Comparison of ENCODE assay signal across 19 cellular contexts in genomic region chr11:86396403-86396802, GRCh38. TPM values are rescaled to one million over a fixed set of nuclear protein-coding genes. Genes with fewer than 3 reads are reported as not detected.
DNase-seq lines count a peak whose midpoint lies in the region; ATAC-seq and TF ChIP-seq lines count a peak whose summit lies in the region.
"Had no signal": no experiment of that assay in that cellular context is flagged by ENCODE, and none has a peak within 500 bp of the region (broad histone marks: within the 10 kb centered on the region; RNA-seq: fewer than 3 reads in every experiment).

No MANE protein-coding gene starts in this region.

- H3K9me3 ChIP-seq in RWPE2 (ENCODE audit: severe bottlenecking) (no peaks in the 10 kb centered on the region), colonic mucosa (no peaks in the 10 kb centered on the region)
- H3K9me3 ChIP-seq: spleen, tibial nerve had no signal

- DNase-seq in ELR (ENCODE audit: low read depth), result peak; percentile 82
- DNase-seq in RWPE2 (ENCODE audit: low spot score), result no peak
- DNase-seq in epithelial cell of esophagus (ENCODE audit: low read depth), result peak; percentile 33
- peak; percentile 40 for DNase-seq in skeletal muscle cell (ENCODE audit: low read depth)
- DNase-seq in activated CD8-positive, alpha-beta T cell treated with anti-CD3 and anti-CD28 coated beads, Interleukin-2, amount 10 ng/mL, durations not matched to agents 7 days and 5 days, result no peak
- DNase-seq in colonic mucosa, result no peak
- DNase-seq in NCI-H1436 (lab: John Stamatoyannopoulos, UW), result no peak
- DNase-seq: activated naive CD4-positive, alpha-beta T cell treated with anti-CD3 and anti-CD28 coated beads for 36 hours; Karpas-422; left ventricle myocardium superior; NCI-H187; spleen; T-helper 9 cell had no signal

- H3K27ac ChIP-seq in RWPE2 (ENCODE audit: poor library complexity, severe bottlenecking), result no peak overlapping the region
- no peak overlapping the region for H3K27ac ChIP-seq in colonic mucosa
- H3K27ac ChIP-seq: parathyroid adenoma, spleen, tibial nerve had no signal

- POLR2A ChIA-PET in activated CD8-positive, alpha-beta T cell treated with anti-CD3 and anti-CD28 coated beads, Interleukin-2, amount 10 ng/mL, durations not matched to agents 7 days and 5 days (lab: Charles Lee), result no interaction called here

- no peak overlapping the region for H3K27ac Mint-ChIP-seq in activated CD8-positive, alpha-beta T cell treated with anti-CD3 and anti-CD28 coated beads, Interleukin-2, amount 10 ng/mL, durations not matched to agents 7 days and 5 days
- H3K27ac Mint-ChIP-seq: activated naive CD4-positive, alpha-beta T cell treated with anti-CD3 and anti-CD28 coated beads for 36 hours; stimulated activated memory B cell treated with anti-CD40 and anti-IgM and Interleukin-4, amounts not matched to agents 10 μg/mL and 1 μg/mL and 100 μg/mL, for 72 hours had no signal

- no peaks in the 10 kb centered on the region for H3K27me3 Mint-ChIP-seq in activated CD8-positive, alpha-beta T cell treated with anti-CD3 and anti-CD28 coated beads, Interleukin-2, amount 10 ng/mL, durations not matched to agents 7 days and 5 days (ENCODE audit: low read depth)
- H3K27me3 Mint-ChIP-seq: stimulated activated memory B cell treated with anti-CD40 and anti-IgM and Interleukin-4, amounts not matched to agents 10 μg/mL and 1 μg/mL and 100 μg/mL, for 72 hours had no signal

- ATAC-seq in RWPE2 (ENCODE audit: low read depth) (peak; percentile 36; the same call in 1 of the 3 replicates), GM21786 (IDR thresholded peaks at IDR 0.05; ENCODE audit: unreplicated experiment) (no peak)
- no peak for ATAC-seq in activated CD8-positive, alpha-beta T cell treated with anti-CD3 and anti-CD28 coated beads, Interleukin-2, amount 10 ng/mL, durations not matched to agents 7 days and 5 days
- ATAC-seq: left ventricle myocardium superior; stimulated activated memory B cell treated with anti-CD40 and anti-IgM and Interleukin-4, amounts not matched to agents 10 μg/mL and 1 μg/mL and 100 μg/mL, for 72 hours had no signal

- H3K4me3 Mint-ChIP-seq in activated CD8-positive, alpha-beta T cell treated with anti-CD3 and anti-CD28 coated beads, Interleukin-2, amount 10 ng/mL, durations not matched to agents 7 days and 5 days, result no peak overlapping the region
- H3K4me3 Mint-ChIP-seq: activated naive CD4-positive, alpha-beta T cell treated with anti-CD3 and anti-CD28 coated beads for 36 hours; brain; stimulated activated memory B cell treated with anti-CD40 and anti-IgM and Interleukin-4, amounts not matched to agents 10 μg/mL and 1 μg/mL and 100 μg/mL, for 72 hours had no signal

- H3K4me3 ChIP-seq in RWPE2 (ENCODE audit: severe bottlenecking), result no peak overlapping the region
- H3K4me3 ChIP-seq in epithelial cell of esophagus (ENCODE audit: low read length), result no peak overlapping the region
- H3K4me3 ChIP-seq in skeletal muscle cell (ENCODE audit: low read depth, low read length), result no peak overlapping the region
- H3K4me3 ChIP-seq in colonic mucosa, result no peak overlapping the region
- H3K4me3 ChIP-seq: spleen, tibial nerve had no signal

- H3K4me1 Mint-ChIP-seq in activated CD8-positive, alpha-beta T cell treated with anti-CD3 and anti-CD28 coated beads, Interleukin-2, amount 10 ng/mL, durations not matched to agents 7 days and 5 days (ENCODE audit: low read depth), result peaks cover 7% of the 10 kb centered on the region
- H3K4me1 Mint-ChIP-seq: stimulated activated memory B cell treated with anti-CD40 and anti-IgM and Interleukin-4, amounts not matched to agents 10 μg/mL and 1 μg/mL and 100 μg/mL, for 72 hours had no signal

- H3K36me3 ChIP-seq in RWPE2 (ENCODE audit: low read depth) (no peaks in the 10 kb centered on the region), colonic mucosa (no peaks in the 10 kb centered on the region)
- H3K36me3 ChIP-seq: spleen, tibial nerve had no signal

- TF ChIP-seq CTCF in RWPE2 (IDR thresholded peaks at IDR 0.05; ENCODE audit: poor library complexity, severe bottlenecking), result no peak
- no peak for TF ChIP-seq CTCF in epithelial cell of esophagus (IDR thresholded peaks at IDR 0.05; ENCODE audit: insufficient read depth, low read depth, low read length, missing control alignments)
- TF ChIP-seq CTCF in colonic mucosa (IDR thresholded peaks at IDR 0.05), result no peak

- H3K4me1 ChIP-seq in RWPE2 (ENCODE audit: insufficient read depth, poor library complexity, severe bottlenecking) (peaks cover 5% of the 10 kb centered on the region), colonic mucosa (no peaks in the 10 kb centered on the region)

- H3K9me3 Mint-ChIP-seq in activated CD8-positive, alpha-beta T cell treated with anti-CD3 and anti-CD28 coated beads, Interleukin-2, amount 10 ng/mL, durations not matched to agents 7 days and 5 days (ENCODE audit: insufficient read depth), result no peaks in the 10 kb centered on the region
- H3K9me3 Mint-ChIP-seq: activated naive CD4-positive, alpha-beta T cell treated with anti-CD3 and anti-CD28 coated beads for 36 hours; brain; stimulated activated memory B cell treated with anti-CD40 and anti-IgM and Interleukin-4, amounts not matched to agents 10 μg/mL and 1 μg/mL and 100 μg/mL, for 72 hours had no signal

- no peaks in the 10 kb centered on the region for H3K36me3 Mint-ChIP-seq in activated CD8-positive, alpha-beta T cell treated with anti-CD3 and anti-CD28 coated beads, Interleukin-2, amount 10 ng/mL, durations not matched to agents 7 days and 5 days (ENCODE audit: low read depth)
- H3K36me3 Mint-ChIP-seq: brain; stimulated activated memory B cell treated with anti-CD40 and anti-IgM and Interleukin-4, amounts not matched to agents 10 μg/mL and 1 μg/mL and 100 μg/mL, for 72 hours had no signal

- intact Hi-C loops in colonic mucosa (cut with DNase I), result no loop called here

- CTCF ChIA-PET in activated CD8-positive, alpha-beta T cell treated with anti-CD3 and anti-CD28 coated beads, Interleukin-2, amount 10 ng/mL, durations not matched to agents 7 days and 5 days (lab: Charles Lee), result no interaction called here

- no peaks in the 10 kb centered on the region for H3K27me3 ChIP-seq in RWPE2 (ENCODE audit: insufficient read depth, poor library complexity, severe bottlenecking)
- no peaks in the 10 kb centered on the region for H3K27me3 ChIP-seq in colonic mucosa
- H3K27me3 ChIP-seq: spleen, tibial nerve had no signal

- H3K9ac ChIP-seq in colonic mucosa (ENCODE audit: low read depth in 2 of 2, low read length in 2 of 2), result no peak overlapping the region
- H3K9ac ChIP-seq: parathyroid adenoma had no signal

RNA-seq across cellular contexts. Expression of gene CCDC81, which starts 21.7 kb away (rescaled TPM):
- total RNA-seq in activated CD8-positive, alpha-beta T cell treated with anti-CD3 and anti-CD28 coated beads, Interleukin-2, amount 10 ng/mL, durations not matched to agents 7 days and 5 days, result under 1 TPM; 0.42 to 0.66 TPM
- under 1 TPM; 0.32 to 0.53 TPM for total RNA-seq in colonic mucosa
- total RNA-seq: NCI-H460 had no signal

Comparison
In these comparisons a context has a peak if more than half of its experiments do, and no peak if none do; other contexts are left out.
1. DNase-seq: peak in ELR (single experiment), epithelial cell of esophagus (single experiment) and skeletal muscle cell (single experiment); none in RWPE2 (single experiment), activated CD8-positive, alpha-beta T cell treated with anti-CD3 and anti-CD28 coated beads, Interleukin-2, amount 10 ng/mL, durations not matched to agents 7 days and 5 days (single experiment), colonic mucosa (single experiment) and NCI-H1436 (single experiment).